Comparison of ENCODE assay signal across 13 cellular contexts in the genomic region with DNA sequence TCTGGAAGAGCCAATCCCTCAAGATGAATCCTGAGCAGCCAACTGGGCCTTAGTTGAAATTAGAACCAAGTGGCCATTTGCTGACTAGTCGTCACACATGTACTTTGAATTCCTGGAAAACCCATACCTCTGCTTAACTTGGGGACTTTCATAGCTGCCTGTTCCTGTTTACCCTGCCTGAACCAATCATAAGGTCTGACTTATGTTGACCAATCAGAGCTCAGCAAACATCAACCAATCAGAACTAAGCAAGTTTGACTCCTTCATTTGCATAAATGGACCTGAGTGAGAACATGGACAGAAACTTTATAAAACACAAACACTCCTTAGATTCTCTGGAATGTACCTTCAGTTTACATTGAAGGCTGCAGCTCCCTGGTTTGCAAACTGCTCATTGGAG. TPM values are rescaled to one million over a fixed set of nuclear protein-coding genes. Genes with fewer than 3 reads are reported as not detected.
DNase-seq lines count a peak whose midpoint lies in the region; ATAC-seq and TF ChIP-seq lines count a peak whose summit lies in the region.
"Had no signal": no experiment of that assay in that cellular context is flagged by ENCODE, and none has a peak within 500 bp of the region (broad histone marks: within the 10 kb centered on the region; RNA-seq: fewer than 3 reads in every experiment).

No MANE protein-coding gene starts in this region.

- 0 out of 2 replicates have a peak overlapping the region, but pooled peaks have one; percentile 6 for H3K23ac ChIP-seq in IMR-90 (ENCODE audit: low read depth, low read length)

- TF ChIP-seq RAD21 in IMR-90 (IDR thresholded peaks at IDR 0.05; ENCODE audit: low read length), result no peak

- H3K36me3 Mint-ChIP-seq in chondrocyte (ENCODE audit: low read depth) (no peaks in the 10 kb centered on the region), mesothelial cell of epicardium (no peaks in the 10 kb centered on the region)
- H3K36me3 Mint-ChIP-seq: CD8-positive, alpha-beta memory T cell; naive B cell had no signal

- no peaks in the 10 kb centered on the region for H3K27me3 Mint-ChIP-seq in chondrocyte (ENCODE audit: low read depth)
- H3K27me3 Mint-ChIP-seq in mesothelial cell of epicardium (ENCODE audit: low read depth), result no peaks in the 10 kb centered on the region
- H3K27me3 Mint-ChIP-seq: naive B cell had no signal

- no peak overlapping the region for H4K91ac ChIP-seq in IMR-90 (ENCODE audit: insufficient read depth, low read depth, low read length)

- H3K56ac ChIP-seq in IMR-90 (ENCODE audit: extremely low read depth, insufficient read depth, low read length), result no peak overlapping the region

- H3K4me2 ChIP-seq in BLaER1 treated with 17β-estradiol and CSF1 and Interleukin-3, amounts not matched to agents 10 nM and 100 nM, result peak overlapping the region in 9 of 11 experiments; percentile 7 to 63 (median 42); a peak in 12 of 22 replicates
- H3K4me2 ChIP-seq in IMR-90 (ENCODE audit: low read depth, low read length), result no peak overlapping the region

- H3K18ac ChIP-seq in IMR-90 (ENCODE audit: low read depth, low read length), result peak overlapping the region; percentile 38; the same call in 1 of the 2 replicates

- no peak overlapping the region for H2BK20ac ChIP-seq in IMR-90 (ENCODE audit: low read depth, low read length)

- POLR2A ChIA-PET in IMR-90 (lab: Charles Lee; ENCODE audit: unreplicated experiment), result interaction anchor here (0.5 kb wide), 1 partner anchor 97 kb away, joined by 3 read pairs; no protein-coding TSS in a partner anchor

- no TSS peak for BruUV-seq in IMR-90 (replicated peaks; lab: Mats Ljungman, UMichigan)

- H4K20me1 ChIP-seq in BLaER1 treated with 17β-estradiol and CSF1 and Interleukin-3, amounts not matched to agents 10 nM and 100 nM, result peaks cover 4 to 97% (median 56%) of the 10 kb centered on the region in 11 experiments; a peak in 19 of 22 replicates
- peaks cover 92% of the 10 kb centered on the region for H4K20me1 ChIP-seq in IMR-90 (ENCODE audit: insufficient read depth, low read length)

- no peak overlapping the region for H2AK9ac ChIP-seq in IMR-90 (replicated peaks; ENCODE audit: low read depth, low read length, poor library complexity)

- no peak overlapping the region for H2AFZ ChIP-seq in IMR-90 (replicated peaks; ENCODE audit: low read length, poor library complexity)

- H3K14ac ChIP-seq in IMR-90 (replicated peaks; ENCODE audit: low read depth, low read length), result peak overlapping the region; percentile 33

- DNase-seq in IMR-90 (peak; percentile 47), chondrocyte (ENCODE audit: low spot score) (no peak), mesothelial cell of epicardium (ENCODE audit: low spot score in 2 of 2, unreplicated experiment in 2 of 2) (no peak), NOMO-1 treated with dmso at 0.1 percent for 144 hours (lab: John Stamatoyannopoulos, UW; ENCODE audit: unreplicated experiment) (no peak), NCI-H510A (lab: John Stamatoyannopoulos, UW) (no peak)
- DNase-seq: activated CD4-positive, alpha-beta T cell treated with anti-CD3 and anti-CD28 coated beads, Interleukin-2, amount 50 U/mL, for 4 hours; CD8-positive, alpha-beta memory T cell; naive B cell; stimulated activated CD8-positive, alpha-beta memory T cell treated with anti-CD3 and anti-CD28 coated beads, Interleukin-4, amount 100 ng/mL, for 48 hours had no signal

- H3K79me1 ChIP-seq in IMR-90 (ENCODE audit: low read depth in 1 of 2, low read length in 2 of 2), result peaks cover 13 to 88% of the 10 kb centered on the region in 2 experiments

- dilution Hi-C loops in IMR-90 (cut with HindIII; ENCODE audit: low sequenced_read_pairs, unreplicated experiment), result no loop called here

- ATAC-seq in IMR-90 (ENCODE audit: low read depth), result no peak
- ATAC-seq in GM19395 (IDR thresholded peaks at IDR 0.05; ENCODE audit: unreplicated experiment), result no peak
- no peak for ATAC-seq in HG02870 (IDR thresholded peaks at IDR 0.05; ENCODE audit: unreplicated experiment)

- H3K4ac ChIP-seq in IMR-90 (ENCODE audit: low read depth, low read length), result peak overlapping the region; percentile 7; the same call in 1 of the 2 replicates

- WGBS in IMR-90 (ENCODE audit: extremely low coverage in 2 of 2, insufficient read length in 1 of 2), 2 experiments, result 100% methylated on average over 1 of the region's 1 CpG; no CpG with 5 or more reads in 1 of the 2 experiments

- in situ Hi-C loops in IMR-90 (cut with MboI; ENCODE audit: low sequenced_read_pairs), result loop anchor here (10.0 kb wide), 1 partner anchor 64 kb away; no protein-coding TSS in a partner anchor

- TF ChIP-seq CTCF in IMR-90 (conservative IDR thresholded peaks at IDR 0.05; ENCODE audit: low read depth, low read length), result no peak
- no peak for TF ChIP-seq CTCF in chondrocyte (IDR thresholded peaks at IDR 0.05)
- no peak for TF ChIP-seq CTCF in mesothelial cell of epicardium (IDR thresholded peaks at IDR 0.05; ENCODE audit: unreplicated experiment)

- H3K9me1 ChIP-seq in IMR-90 (ENCODE audit: insufficient read depth, low read length), result peaks cover 36% of the 10 kb centered on the region

- no peak overlapping the region for H2BK15ac ChIP-seq in IMR-90 (ENCODE audit: low read depth, low read length)

- peaks cover 0 to 92% (median 7%) of the 10 kb centered on the region in 11 experiments; a peak in 13 of 22 replicates for H3K36me3 ChIP-seq in BLaER1 treated with 17β-estradiol and CSF1 and Interleukin-3, amounts not matched to agents 10 nM and 100 nM
- peaks cover 9% of the 10 kb centered on the region for H3K36me3 ChIP-seq in IMR-90 (ENCODE audit: control insufficient read depth, insufficient read depth, low read length)

- peak overlapping the region in 1 of 2 experiments; percentile 22; a peak in 1 of 4 replicates for H4K8ac ChIP-seq in IMR-90 (ENCODE audit: low read depth in 2 of 2, low read length in 2 of 2)

- intact Hi-C loops in IMR-90 (cut with micrococcal nuclease), result no loop called here

- H3K27ac Mint-ChIP-seq in chondrocyte (ENCODE audit: unreplicated experiment) (peak overlapping the region; percentile 98), mesothelial cell of epicardium (peak overlapping the region; percentile 93)

- H3K9me3 Mint-ChIP-seq in chondrocyte (ENCODE audit: low read depth) (no peaks in the 10 kb centered on the region), mesothelial cell of epicardium (no peaks in the 10 kb centered on the region)
- H3K9me3 Mint-ChIP-seq: CD8-positive, alpha-beta memory T cell had no signal

- H2AK5ac ChIP-seq in IMR-90 (ENCODE audit: low read depth, low read length), result no peak overlapping the region; the same call in 1 of the 2 replicates

- H4K5ac ChIP-seq in IMR-90 (ENCODE audit: low read depth, low read length), result no peak overlapping the region

- peaks cover 0 to 7% (median 0%) of the 10 kb centered on the region in 11 experiments; a peak in 1 of 22 replicates for H3K9me3 ChIP-seq in BLaER1 treated with 17β-estradiol and CSF1 and Interleukin-3, amounts not matched to agents 10 nM and 100 nM (replicated peaks in 1 of 11)
- no peaks in the 10 kb centered on the region for H3K9me3 ChIP-seq in IMR-90 (ENCODE audit: control insufficient read depth, insufficient read depth, low read length)
- H3K9me3 ChIP-seq: SJSA1 had no signal

- no peak overlapping the region for H3K4me3 Mint-ChIP-seq in chondrocyte (ENCODE audit: unreplicated experiment)
- no peak overlapping the region for H3K4me3 Mint-ChIP-seq in mesothelial cell of epicardium
- H3K4me3 Mint-ChIP-seq: CD8-positive, alpha-beta memory T cell; naive B cell had no signal

- CTCF ChIA-PET in IMR-90 (lab: Yijun Ruan, JAX), result interaction anchor here (0.5 to 0.8 kb wide), 2 partner anchors 16 to 813 kb away, joined by 4 to 6 read pairs; no protein-coding TSS in a partner anchor

- H3K27me3 ChIP-seq in BLaER1 treated with 17β-estradiol and CSF1 and Interleukin-3, amounts not matched to agents 10 nM and 100 nM, result no peaks in the 10 kb centered on the region
- no peaks in the 10 kb centered on the region for H3K27me3 ChIP-seq in IMR-90 (ENCODE audit: control insufficient read depth, insufficient read depth, low read length)
- H3K27me3 ChIP-seq: SJSA1 had no signal

- no peak overlapping the region; a peak in 1 of 22 replicates for H3K27ac ChIP-seq in BLaER1 treated with 17β-estradiol and CSF1 and Interleukin-3, amounts not matched to agents 10 nM and 100 nM
- H3K27ac ChIP-seq in IMR-90 (ENCODE audit: insufficient read depth, low read length), result no peak overlapping the region
- H3K27ac ChIP-seq: SJSA1 had no signal

- TF ChIP-seq POLR2A in IMR-90 (IDR thresholded peaks at IDR 0.05; ENCODE audit: low read depth, low read length), result no peak

- no peak overlapping the region for H2BK120ac ChIP-seq in IMR-90 (ENCODE audit: low read depth, low read length)

- no peak overlapping the region for H3K4me3 ChIP-seq in BLaER1 treated with 17β-estradiol and CSF1 and Interleukin-3, amounts not matched to agents 10 nM and 100 nM
- no peak overlapping the region for H3K4me3 ChIP-seq in IMR-90 (ENCODE audit: insufficient read depth, low read depth, low read length)
- H3K4me3 ChIP-seq: SJSA1 had no signal

- no peak overlapping the region for H3K9ac ChIP-seq in BLaER1 treated with 17β-estradiol and CSF1 and Interleukin-3, amounts not matched to agents 10 nM and 100 nM
- H3K9ac ChIP-seq in IMR-90 (ENCODE audit: low read depth, low read length), result no peak overlapping the region

- H3K4me1 Mint-ChIP-seq in chondrocyte (ENCODE audit: low read depth), result peaks cover 85% of the 10 kb centered on the region
- H3K4me1 Mint-ChIP-seq in mesothelial cell of epicardium, result peaks cover 36% of the 10 kb centered on the region

- H2BK5ac ChIP-seq in IMR-90 (ENCODE audit: low read depth, low read length, poor library complexity, severe bottlenecking), result peak overlapping the region; percentile 25

- H3K4me1 ChIP-seq in BLaER1 treated with 17β-estradiol and CSF1 and Interleukin-3, amounts not matched to agents 10 nM and 100 nM, result peaks cover 48 to 70% (median 60%) of the 10 kb centered on the region in 10 experiments
- H3K4me1 ChIP-seq in IMR-90 (ENCODE audit: control insufficient read depth, insufficient read depth, low read length), result peaks cover 36% of the 10 kb centered on the region

TF ChIP-seq in IMR-90, 13 proteins besides CTCF, POLR2A, EP300 and RAD21 (continues in another document):
- TF ChIP-seq RFX5 (IDR thresholded peaks at IDR 0.05; ENCODE audit: low read depth, low read length), result no peak
- no peak for TF ChIP-seq MAFK (IDR thresholded peaks at IDR 0.05; ENCODE audit: low read depth, low read length)
- TF ChIP-seq CEBPB (IDR thresholded peaks at IDR 0.05; ENCODE audit: low read depth, low read length), result no peak
- no peak for TF ChIP-seq BHLHE40 (IDR thresholded peaks at IDR 0.05; ENCODE audit: low read depth, low read length)
- no peak for TF ChIP-seq MAZ (IDR thresholded peaks at IDR 0.05; ENCODE audit: borderline replicate concordance, low read depth, low read length)
- TF ChIP-seq CHD1 (IDR thresholded peaks at IDR 0.05; ENCODE audit: low read depth, low read length), result no peak
- no peak for TF ChIP-seq NFE2L2 (IDR thresholded peaks at IDR 0.05; ENCODE audit: low read depth, low read length)

RNA-seq across cellular contexts. Expression of a gene that starts 50.8 kb away (rescaled TPM):
- total RNA-seq in IMR-90 (2012; rRNA removed), result 12.7 and 16.4 TPM in 2 replicates
- polyA plus RNA-seq in IMR-90 (2012; rRNA removed), result 22.4 and 36.9 TPM in 2 replicates
- polyA plus RNA-seq in IMR-90 (2012; cell fraction: cytosol; rRNA removed), result 18.2 and 24.6 TPM in 2 replicates
- 41.2 and 51.8 TPM in 2 replicates for polyA plus RNA-seq in IMR-90 (2012; cell fraction: nucleus; rRNA removed; ENCODE audit: low replicate concordance)
- total RNA-seq in chondrocyte, result 58.1 to 104 TPM (median 100 TPM) in 3 replicates
- total RNA-seq in mesothelial cell of epicardium, result 28.8 to 31.6 TPM (median 30.2 TPM) in 3 replicates
